1 cellular context compared by ENCODE assay signal in the genomic region with DNA sequence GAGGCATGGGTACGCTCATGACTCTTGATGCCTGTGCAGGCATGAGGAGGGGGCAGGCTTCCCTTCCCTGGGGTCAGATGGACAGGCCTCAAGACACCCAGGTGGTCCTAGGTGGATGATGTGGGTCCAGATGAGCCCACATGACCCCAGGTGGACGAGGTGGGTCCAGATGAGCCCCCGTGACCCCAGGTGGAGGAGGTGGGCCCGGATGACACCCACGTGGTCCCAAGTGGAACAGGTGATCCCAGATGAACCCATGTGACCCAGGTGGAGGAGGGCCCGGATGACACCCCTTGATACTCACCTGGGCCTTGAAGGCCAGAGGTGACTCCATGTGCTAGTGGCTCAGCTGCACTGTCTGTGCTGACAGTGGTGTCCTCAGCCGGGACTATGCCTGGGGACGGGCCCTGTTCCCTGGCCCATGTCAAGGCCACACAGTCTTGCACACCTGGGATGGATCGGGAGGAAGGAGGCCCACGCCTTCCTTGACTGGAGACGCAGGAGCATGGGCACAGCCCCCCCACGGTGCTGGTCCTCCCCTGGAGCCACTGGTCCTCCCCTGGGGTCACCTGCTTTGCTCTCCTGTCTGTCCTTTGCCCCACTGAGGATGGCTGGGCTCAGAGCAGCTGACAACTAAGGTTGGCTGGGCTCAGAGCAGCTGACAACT.
TF ChIP-seq lines count a peak whose summit lies in the region.

No MANE protein-coding gene starts in this region.

TF ChIP-seq in GM12878, 131 proteins besides CTCF, POLR2A, EP300 and RAD21:
- no peak for TF ChIP-seq ATF7 (IDR thresholded peaks at IDR 0.05; ENCODE audit: low read depth)
- no peak for TF ChIP-seq SREBF2 (IDR thresholded peaks at IDR 0.05; ENCODE audit: low read length)
- TF ChIP-seq RCOR1 (conservative IDR thresholded peaks at IDR 0.05; ENCODE audit: low read depth, low read length), result no peak
- no peak for TF ChIP-seq NFXL1 (IDR thresholded peaks at IDR 0.05; ENCODE audit: borderline replicate concordance)
- no peak for TF ChIP-seq LARP7 (IDR thresholded peaks at IDR 0.05)
- TF ChIP-seq CHD1 (IDR thresholded peaks at IDR 0.05; ENCODE audit: low read depth, low read length), result no peak
- no peak for TF ChIP-seq IRF4 (IDR thresholded peaks at IDR 0.05; ENCODE audit: low read depth, low read length)
- TF ChIP-seq NR2C2 (IDR thresholded peaks at IDR 0.05; ENCODE audit: borderline replicate concordance, control insufficient read depth, insufficient read length, low read depth), result no peak
- TF ChIP-seq SUPT20H (IDR thresholded peaks at IDR 0.05; ENCODE audit: borderline replicate concordance, control insufficient read depth, low read depth, low read length), result no peak
- TF ChIP-seq BCL11A (IDR thresholded peaks at IDR 0.05; ENCODE audit: low read depth, low read length), result no peak
- no peak for TF ChIP-seq HCFC1 (IDR thresholded peaks at IDR 0.05; ENCODE audit: low read length)
- TF ChIP-seq, protein P1, sequence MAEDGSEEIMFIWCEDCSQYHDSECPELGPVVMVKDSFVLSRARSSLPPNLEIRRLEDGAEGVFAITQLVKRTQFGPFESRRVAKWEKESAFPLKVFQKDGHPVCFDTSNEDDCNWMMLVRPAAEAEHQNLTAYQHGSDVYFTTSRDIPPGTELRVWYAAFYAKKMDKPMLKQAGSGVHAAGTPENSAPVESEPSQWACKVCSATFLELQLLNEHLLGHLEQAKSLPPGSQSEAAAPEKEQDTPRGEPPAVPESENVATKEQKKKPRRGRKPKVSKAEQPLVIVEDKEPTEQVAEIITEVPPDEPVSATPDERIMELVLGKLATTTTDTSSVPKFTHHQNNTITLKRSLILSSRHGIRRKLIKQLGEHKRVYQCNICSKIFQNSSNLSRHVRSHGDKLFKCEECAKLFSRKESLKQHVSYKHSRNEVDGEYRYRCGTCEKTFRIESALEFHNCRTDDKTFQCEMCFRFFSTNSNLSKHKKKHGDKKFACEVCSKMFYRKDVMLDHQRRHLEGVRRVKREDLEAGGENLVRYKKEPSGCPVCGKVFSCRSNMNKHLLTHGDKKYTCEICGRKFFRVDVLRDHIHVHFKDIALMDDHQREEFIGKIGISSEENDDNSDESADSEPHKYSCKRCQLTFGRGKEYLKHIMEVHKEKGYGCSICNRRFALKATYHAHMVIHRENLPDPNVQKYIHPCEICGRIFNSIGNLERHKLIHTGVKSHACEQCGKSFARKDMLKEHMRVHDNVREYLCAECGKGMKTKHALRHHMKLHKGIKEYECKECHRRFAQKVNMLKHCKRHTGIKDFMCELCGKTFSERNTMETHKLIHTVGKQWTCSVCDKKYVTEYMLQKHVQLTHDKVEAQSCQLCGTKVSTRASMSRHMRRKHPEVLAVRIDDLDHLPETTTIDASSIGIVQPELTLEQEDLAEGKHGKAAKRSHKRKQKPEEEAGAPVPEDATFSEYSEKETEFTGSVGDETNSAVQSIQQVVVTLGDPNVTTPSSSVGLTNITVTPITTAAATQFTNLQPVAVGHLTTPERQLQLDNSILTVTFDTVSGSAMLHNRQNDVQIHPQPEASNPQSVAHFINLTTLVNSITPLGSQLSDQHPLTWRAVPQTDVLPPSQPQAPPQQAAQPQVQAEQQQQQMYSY (CRISPR knock-in tag; IDR thresholded peaks at IDR 0.05), result no peak
- no peak for TF ChIP-seq SRF (IDR thresholded peaks at IDR 0.05; ENCODE audit: low read depth in 2 of 2, low read length in 2 of 2)
